In genomic region chr12:64781374-64782029, GRCh38 we compare ENCODE assay signal across 8 cellular contexts. TPM values are rescaled to one million over a fixed set of nuclear protein-coding genes. Genes with fewer than 3 reads are reported as not detected.
DNase-seq lines count a peak whose midpoint lies in the region; ATAC-seq and TF ChIP-seq lines count a peak whose summit lies in the region.

No MANE protein-coding gene starts in this region.

- peaks cover 26% of the 10 kb centered on the region for H3K27me3 ChIP-seq in effector memory CD4-positive, alpha-beta T cell (replicated peaks; ENCODE audit: control insufficient read depth, insufficient read depth, low read length, poor library complexity, severe bottlenecking)

- TF ChIP-seq CTCF in natural killer cell (IDR thresholded peaks at IDR 0.05) = no peak
- TF ChIP-seq CTCF in GM10248 (IDR thresholded peaks at IDR 0.05; ENCODE audit: control extremely low read depth, extremely low read depth, low read depth, missing control alignments) = no peak

- H3K27ac Mint-ChIP-seq in stimulated activated naive CD8-positive, alpha-beta T cell treated with anti-CD3 and anti-CD28 coated beads, Interleukin-15, Interleukin-2, amounts not matched to agents 100 ng/mL and 50 ng/mL, for 24 hours = peak overlapping the region; percentile 79
- peak overlapping the region; percentile 65 to 70 for H3K27ac Mint-ChIP-seq in natural killer cell

- no peaks in the 10 kb centered on the region for H3K36me3 ChIP-seq in effector memory CD4-positive, alpha-beta T cell (ENCODE audit: control insufficient read depth, insufficient read depth, low read length)

- peak overlapping the region; percentile 79 for H3K4me3 Mint-ChIP-seq in stimulated activated naive CD8-positive, alpha-beta T cell treated with anti-CD3 and anti-CD28 coated beads, Interleukin-15, Interleukin-2, amounts not matched to agents 100 ng/mL and 50 ng/mL, for 24 hours
- H3K4me3 Mint-ChIP-seq in natural killer cell = peak overlapping the region; percentile 94

- H3K4me3 ChIP-seq in effector memory CD4-positive, alpha-beta T cell (ENCODE audit: insufficient read depth, low read depth, low read length, poor library complexity, severe bottlenecking) = peak overlapping the region; percentile 42

- H3K27ac ChIP-seq in effector memory CD4-positive, alpha-beta T cell (ENCODE audit: insufficient read depth, low read length, poor library complexity, severe bottlenecking) = no peak overlapping the region

- H3K4me1 ChIP-seq in effector memory CD4-positive, alpha-beta T cell (ENCODE audit: control insufficient read depth, insufficient read depth, low read length, poor library complexity, severe bottlenecking) = peaks cover 14% of the 10 kb centered on the region

- H3K27me3 Mint-ChIP-seq in stimulated activated naive CD8-positive, alpha-beta T cell treated with anti-CD3 and anti-CD28 coated beads, Interleukin-15, Interleukin-2, amounts not matched to agents 100 ng/mL and 50 ng/mL, for 24 hours = peaks cover 68% of the 10 kb centered on the region
- H3K27me3 Mint-ChIP-seq in natural killer cell (ENCODE audit: low read depth in 2 of 2) = peaks cover 45 to 48% of the 10 kb centered on the region in 2 donors

- CTCF ChIA-PET in GM10248 (lab: Yijun Ruan, JAX) = interaction anchor here (0.8 to 4.5 kb wide), 4 partner anchors 15 to 232 kb away, joined by 3 to 40 read pairs (median 3); no protein-coding TSS in a partner anchor

- no peaks in the 10 kb centered on the region for H3K9me3 ChIP-seq in effector memory CD4-positive, alpha-beta T cell (ENCODE audit: control insufficient read depth, low read length)

- H3K36me3 Mint-ChIP-seq in stimulated activated naive CD8-positive, alpha-beta T cell treated with anti-CD3 and anti-CD28 coated beads, Interleukin-15, Interleukin-2, amounts not matched to agents 100 ng/mL and 50 ng/mL, for 24 hours (ENCODE audit: low read depth) = no peaks in the 10 kb centered on the region
- peaks cover 10% of the 10 kb centered on the region for H3K36me3 Mint-ChIP-seq in natural killer cell

- intact Hi-C loops in natural killer cell (cut with micrococcal nuclease) = no loop called here

- DNase-seq in stimulated activated naive CD8-positive, alpha-beta T cell treated with anti-CD3 and anti-CD28 coated beads, Interleukin-15, Interleukin-2, amounts not matched to agents 100 U/mL and 50 U/mL, for 24 hours = no peak
- DNase-seq in NCI-H2227 (lab: John Stamatoyannopoulos, UW; ENCODE audit: unreplicated experiment) (peak; percentile 53), natural killer cell (no peak), GM10248 (ENCODE audit: extremely low spot score) (no peak)
- no peak for DNase-seq in effector memory CD4-positive, alpha-beta T cell

- POLR2A ChIA-PET in GM10248 (lab: Yijun Ruan, JAX) = no interaction called here

- H3K9me3 Mint-ChIP-seq in stimulated activated naive CD8-positive, alpha-beta T cell treated with anti-CD3 and anti-CD28 coated beads, Interleukin-15, Interleukin-2, amounts not matched to agents 100 ng/mL and 50 ng/mL, for 24 hours = peaks cover 12% of the 10 kb centered on the region
- peaks cover 0 to 5% of the 10 kb centered on the region in 2 donors for H3K9me3 Mint-ChIP-seq in natural killer cell

- peaks cover 19% of the 10 kb centered on the region for H3K4me1 Mint-ChIP-seq in stimulated activated naive CD8-positive, alpha-beta T cell treated with anti-CD3 and anti-CD28 coated beads, Interleukin-15, Interleukin-2, amounts not matched to agents 100 ng/mL and 50 ng/mL, for 24 hours (ENCODE audit: low read depth)
- H3K4me1 Mint-ChIP-seq in natural killer cell = peaks cover 15 to 25% of the 10 kb centered on the region in 2 donors

- ATAC-seq in stimulated activated naive CD8-positive, alpha-beta T cell treated with anti-CD3 and anti-CD28 coated beads, Interleukin-15, Interleukin-2, amounts not matched to agents 100 U/mL and 50 U/mL, for 24 hours = no peak
- ATAC-seq in natural killer cell = peak; percentile 24 to 44 (median 40)
- no peak for ATAC-seq in GM18870 (IDR thresholded peaks at IDR 0.05; ENCODE audit: unreplicated experiment)
- ATAC-seq in GM21528 (IDR thresholded peaks at IDR 0.05; ENCODE audit: low FRiP score, unreplicated experiment) = no peak

RNA-seq across cellular contexts. Expression of gene GNS, which starts 22.3 kb away (rescaled TPM):
- 10 to 100 TPM; 51.9 to 73.9 (median 59.7) TPM for total RNA-seq in natural killer cell

RNA-seq across cellular contexts. Expression of gene TBC1D30, which starts 42.9 kb away (rescaled TPM):
- total RNA-seq in natural killer cell = 1 to 10 TPM; 2.8 to 5.8 (median 4.7) TPM

Comparison
In these comparisons a context has a peak if more than half of its experiments do, and no peak if none do; other contexts are left out.
1. ATAC-seq: peak in natural killer cell (3 of 3); none in stimulated activated naive CD8-positive, alpha-beta T cell treated with anti-CD3 and anti-CD28 coated beads, Interleukin-15, Interleukin-2, amounts not matched to agents 100 U/mL and 50 U/mL, for 24 hours (single experiment), GM18870 (single experiment) and GM21528 (single experiment).